Comparison of ENCODE assay signal across 20 cellular contexts in the genomic region with DNA sequence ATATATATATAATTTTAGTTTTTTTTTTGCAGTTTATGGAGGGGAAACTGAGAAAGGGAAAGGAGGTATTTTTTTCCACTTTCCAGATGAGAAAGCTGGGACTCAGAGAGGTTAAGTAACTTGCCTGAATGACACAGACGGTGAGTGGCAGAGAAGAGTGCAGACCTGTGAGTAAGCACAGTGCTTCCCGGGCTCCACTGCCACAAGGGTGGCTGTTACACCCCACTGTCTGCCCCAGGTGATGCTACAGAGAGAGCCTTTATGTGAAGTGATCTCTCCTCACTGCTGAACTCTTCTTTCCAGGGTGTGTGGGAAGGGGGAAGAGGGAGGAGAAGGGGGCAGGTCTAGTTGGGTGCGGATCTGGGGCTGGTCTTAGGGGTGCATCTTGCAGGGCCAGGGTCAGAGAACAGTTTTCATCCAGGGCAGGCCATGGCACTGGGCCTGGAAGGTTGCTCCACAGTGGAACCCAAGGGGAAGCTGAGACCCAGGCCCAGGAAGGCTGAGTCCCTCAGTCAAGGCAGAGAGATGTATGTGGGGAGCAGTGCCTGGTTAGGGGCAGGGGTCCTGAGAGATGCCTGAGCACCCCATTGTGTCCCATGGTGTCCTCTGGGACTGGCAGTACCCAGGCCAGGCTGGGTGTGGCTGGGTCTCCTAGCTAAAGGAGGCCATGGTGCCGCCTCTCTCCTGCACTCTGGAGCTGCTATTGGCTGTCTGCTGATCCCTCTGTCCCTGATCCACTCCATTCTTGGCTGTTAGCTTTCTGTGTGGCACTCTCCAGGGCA.
DNase-seq lines count a peak whose midpoint lies in the region; ATAC-seq and TF ChIP-seq lines count a peak whose summit lies in the region.
"Had no signal": no experiment of that assay in that cellular context is flagged by ENCODE, and none has a peak within 500 bp of the region (broad histone marks: within the 10 kb centered on the region; RNA-seq: fewer than 3 reads in every experiment).

No MANE protein-coding gene starts in this region.

- H3K9me3 Mint-ChIP-seq in type B pancreatic cell (no peaks in the 10 kb centered on the region), chondrocyte (ENCODE audit: low read depth) (peaks cover 6% of the 10 kb centered on the region)

- no peak overlapping the region for H3K4me3 Mint-ChIP-seq in type B pancreatic cell
- H3K4me3 Mint-ChIP-seq in chondrocyte (ENCODE audit: unreplicated experiment): no peak overlapping the region
- H3K4me3 Mint-ChIP-seq: B cell, CD14-positive monocyte, HFFc6 had no signal

- no peaks in the 10 kb centered on the region for H3K27me3 ChIP-seq in right atrium auricular region
- no peaks in the 10 kb centered on the region for H3K27me3 ChIP-seq in right cardiac atrium (ENCODE audit: control insufficient read depth, insufficient read depth)
- H3K27me3 ChIP-seq in SK-N-SH (ENCODE audit: insufficient read depth): no peaks in the 10 kb centered on the region

- H3K4me1 ChIP-seq in right atrium auricular region (no peaks in the 10 kb centered on the region), right cardiac atrium (ENCODE audit: control insufficient read depth, insufficient read depth, low read length) (no peaks in the 10 kb centered on the region), SK-N-SH (ENCODE audit: control insufficient read depth in 1 of 2, insufficient read depth in 2 of 2, low read depth in 1 of 2, low read length in 1 of 2) (peaks cover 0 to 6% of the 10 kb centered on the region in 2 experiments; a peak in 1 of 4 replicates)
- H3K4me1 ChIP-seq: A549 had no signal

- peaks cover 4% of the 10 kb centered on the region for H3F3A ChIP-seq in SK-N-SH (replicated peaks; ENCODE audit: insufficient read depth)

- no peaks in the 10 kb centered on the region for H3K9me2 ChIP-seq in SK-N-SH

- WGBS in right cardiac atrium: 78% methylated on average over 4 of the region's 4 CpGs
- WGBS in SK-N-SH (ENCODE audit: low lambda C conversion rate): 54% methylated on average over 4 of the region's 4 CpGs

- POLR2A ChIA-PET in SK-N-SH (lab: Yijun Ruan, JAX): no interaction called here

- H4K20me1 ChIP-seq in SK-N-SH (ENCODE audit: insufficient read depth): no peaks in the 10 kb centered on the region

- ATAC-seq in right cardiac atrium: no peak

- no peaks in the 10 kb centered on the region for H3K9me3 ChIP-seq in right atrium auricular region
- no peaks in the 10 kb centered on the region for H3K9me3 ChIP-seq in right cardiac atrium (ENCODE audit: control insufficient read depth, low read length)
- H3K9me3 ChIP-seq in SK-N-SH: no peaks in the 10 kb centered on the region
- H3K9me3 ChIP-seq: A549 had no signal

- H3K36me3 ChIP-seq in right atrium auricular region (no peaks in the 10 kb centered on the region), SK-N-SH (replicated peaks in 1 of 2; ENCODE audit: control insufficient read depth in 1 of 2, insufficient read depth in 2 of 2, low read length in 1 of 2) (no peaks in the 10 kb centered on the region)

- no peak for TF ChIP-seq RAD21 in SK-N-SH (IDR thresholded peaks at IDR 0.05; ENCODE audit: low read length)

- H3K79me2 ChIP-seq in SK-N-SH (ENCODE audit: insufficient read depth): no peaks in the 10 kb centered on the region

- no peak overlapping the region for H3K9ac ChIP-seq in SK-N-SH

- no peaks in the 10 kb centered on the region for H3K36me3 Mint-ChIP-seq in type B pancreatic cell
- H3K36me3 Mint-ChIP-seq in chondrocyte (ENCODE audit: low read depth): no peaks in the 10 kb centered on the region
- H3K36me3 Mint-ChIP-seq: CD14-positive monocyte had no signal

- H3K27me3 Mint-ChIP-seq in type B pancreatic cell (peaks cover 13% of the 10 kb centered on the region), chondrocyte (ENCODE audit: low read depth) (peaks cover 6% of the 10 kb centered on the region)

- no peak overlapping the region for H2AFZ ChIP-seq in SK-N-SH (ENCODE audit: low read depth)

- TF ChIP-seq EP300 in SK-N-SH (IDR thresholded peaks at IDR 0.05; ENCODE audit: borderline replicate concordance in 1 of 2, low read depth in 1 of 2, low read length in 1 of 2): no peak

- no peak overlapping the region for H3K4me3 ChIP-seq in right atrium auricular region
- H3K4me3 ChIP-seq in right cardiac atrium (ENCODE audit: low read length): no peak overlapping the region
- no peak overlapping the region for H3K4me3 ChIP-seq in coronary artery
- no peak overlapping the region for H3K4me3 ChIP-seq in SK-N-SH (ENCODE audit: low read depth in 2 of 2, low read length in 1 of 2)
- H3K4me3 ChIP-seq: A549 had no signal

- intact Hi-C loops in right cardiac atrium (cut with DNase I): no loop called here

- peak; percentile 40 for DNase-seq in right atrium auricular region (ENCODE audit: low spot score)
- DNase-seq in right cardiac atrium: no peak
- DNase-seq in coronary artery (ENCODE audit: low spot score): peak; percentile 49
- peak; percentile 26 for DNase-seq in islet precursor cell
- peak; percentile 47 for DNase-seq in type B pancreatic cell (ENCODE audit: extremely low spot score, unreplicated experiment)
- no peak for DNase-seq in chondrocyte (ENCODE audit: low spot score)
- DNase-seq in activated CD4-positive, alpha-beta T cell treated with anti-CD3 and anti-CD28 coated beads for 4 hours: no peak
- DNase-seq in SK-N-SH: no peak
- DNase-seq: DMS53; GF-D8; H7; HFFc6; NCI-H1092; NCI-H1436; NCI-H1930; NK-92 treated with Interleukin-12 subunit alpha and Interleukin-12 subunit beta, amount 100 ng/mL, for 24 hours; SIG-M5 had no signal

- H3K4me1 Mint-ChIP-seq in type B pancreatic cell (ENCODE audit: unreplicated experiment) (peaks cover 10% of the 10 kb centered on the region), chondrocyte (ENCODE audit: low read depth) (no peaks in the 10 kb centered on the region)
- H3K4me1 Mint-ChIP-seq: B cell, CD14-positive monocyte had no signal

- no peak overlapping the region for H3K27ac Mint-ChIP-seq in type B pancreatic cell
- no peak overlapping the region for H3K27ac Mint-ChIP-seq in chondrocyte (ENCODE audit: unreplicated experiment)
- H3K27ac Mint-ChIP-seq: B cell, HFFc6 had no signal

- CTCF ChIA-PET in SK-N-SH (lab: Yijun Ruan, JAX): interaction anchor here (1.1 to 1.2 kb wide), 2 partner anchors 29 to 51 kb away, joined by 3 read pairs; no protein-coding TSS in a partner anchor

- H3K4me2 ChIP-seq in SK-N-SH: no peak overlapping the region
- H3K4me2 ChIP-seq: A549 had no signal

- H3K27ac ChIP-seq in right atrium auricular region (no peak overlapping the region), right cardiac atrium (ENCODE audit: low read length) (no peak overlapping the region), coronary artery (no peak overlapping the region), SK-N-SH (ENCODE audit: low read depth in 2 of 2, low read length in 1 of 2) (no peak overlapping the region)
- H3K27ac ChIP-seq: A549 had no signal

- TF ChIP-seq CTCF in right atrium auricular region (IDR thresholded peaks at IDR 0.05): no peak
- no peak for TF ChIP-seq CTCF in coronary artery (IDR thresholded peaks at IDR 0.05)
- TF ChIP-seq CTCF in type B pancreatic cell (conservative IDR thresholded peaks at IDR 0.05): no peak
- no peak for TF ChIP-seq CTCF in chondrocyte (IDR thresholded peaks at IDR 0.05)
- TF ChIP-seq CTCF in SK-N-SH (IDR thresholded peaks at IDR 0.05): no peak

TF ChIP-seq in SK-N-SH, 30 proteins besides CTCF, POLR2A, EP300 and RAD21:
- TF ChIP-seq JUND (IDR thresholded peaks at IDR 0.05) (no peak), RFX5 (IDR thresholded peaks at IDR 0.05; ENCODE audit: low read length) (no peak), FOXM1 (IDR thresholded peaks at IDR 0.05; ENCODE audit: low read depth) (no peak)

Comparison
In these comparisons a context has a peak if more than half of its experiments do, and no peak if none do; other contexts are left out.
1. DNase-seq: peak in right atrium auricular region (single experiment), coronary artery (single experiment), islet precursor cell (single experiment) and type B pancreatic cell (single experiment); none in right cardiac atrium (0 of 3), chondrocyte (single experiment), activated CD4-positive, alpha-beta T cell treated with anti-CD3 and anti-CD28 coated beads for 4 hours (0 of 2) and SK-N-SH (single experiment).